Comparison of ENCODE assay signal across 13 cellular contexts in the genomic region with DNA sequence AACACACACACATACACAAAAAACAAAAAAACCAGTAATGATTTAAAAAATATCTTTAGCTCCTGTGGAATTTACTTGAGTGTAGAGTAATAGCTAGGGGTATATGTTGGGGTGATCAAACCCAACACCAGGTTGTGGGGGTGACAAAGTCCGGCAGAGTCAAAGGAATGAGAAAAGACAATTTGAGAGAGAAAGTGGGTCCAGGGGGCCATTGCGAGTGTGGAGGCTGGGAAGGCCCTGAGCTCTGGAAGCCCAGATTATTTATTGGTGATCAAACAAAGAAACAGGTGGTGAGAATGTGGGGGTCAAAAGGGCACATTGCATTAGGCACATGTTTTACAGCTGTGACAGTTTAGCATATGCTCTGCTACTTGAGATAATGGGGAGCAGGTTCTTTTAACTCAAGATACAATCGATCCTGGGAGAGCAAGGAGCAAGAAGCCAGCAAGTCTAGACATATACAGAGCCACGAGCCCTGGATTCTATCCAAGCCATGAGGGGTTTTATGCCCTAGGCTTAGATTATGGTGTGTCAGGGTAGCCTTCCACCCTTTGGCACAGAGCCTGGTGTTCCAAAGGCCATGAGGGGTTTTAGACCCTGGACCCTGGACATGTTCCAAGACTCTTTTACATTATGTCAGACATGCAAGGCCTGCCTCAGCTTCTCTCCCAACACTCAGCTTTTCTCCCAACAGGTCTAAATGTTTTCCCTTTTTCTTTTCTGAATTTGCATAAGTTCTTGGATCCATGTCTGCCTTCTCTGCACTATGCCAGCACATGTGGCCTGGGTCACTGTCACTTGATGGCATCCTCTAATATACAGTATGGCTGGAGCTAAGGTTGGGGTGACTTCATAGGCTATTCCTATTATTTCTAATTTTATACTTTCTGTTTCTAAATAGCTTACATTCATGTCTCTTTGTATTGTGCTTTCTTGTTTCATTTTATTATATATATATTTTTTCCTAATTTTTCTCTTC. TPM values are rescaled to one million over a fixed set of nuclear protein-coding genes. Genes with fewer than 3 reads are reported as not detected.
DNase-seq lines count a peak whose midpoint lies in the region; ATAC-seq and TF ChIP-seq lines count a peak whose summit lies in the region.
"Had no signal": no experiment of that assay in that cellular context is flagged by ENCODE, and none has a peak within 500 bp of the region (broad histone marks: within the 10 kb centered on the region; RNA-seq: fewer than 3 reads in every experiment).

No MANE protein-coding gene starts in this region.

- H3K4me3 Mint-ChIP-seq in GM23338 = no peak overlapping the region
- H3K4me3 Mint-ChIP-seq in activated T-cell treated with anti-CD3 and anti-CD28 coated beads, Interleukin-2, amount 50 U/mL, for 4 hours = no peak overlapping the region
- H3K4me3 Mint-ChIP-seq: CD14-positive monocyte; CD8-positive, alpha-beta T cell had no signal

- peaks cover 5% of the 10 kb centered on the region; the same call in 1 of the 3 replicates for H3K4me1 Mint-ChIP-seq in GM23338
- H3K4me1 Mint-ChIP-seq in activated T-cell treated with anti-CD3 and anti-CD28 coated beads, Interleukin-2, amount 50 U/mL, for 4 hours (ENCODE audit: low read depth) = peaks cover under 1% of the 10 kb centered on the region
- H3K4me1 Mint-ChIP-seq: CD14-positive monocyte had no signal

- no peak overlapping the region for H3K27ac ChIP-seq in GM23338 (ENCODE audit: low read depth)

- no peaks in the 10 kb centered on the region for H3K9me2 ChIP-seq in GM23338 (ENCODE audit: insufficient read depth)

- no peak for TF ChIP-seq POLR2A in GM18505 (IDR thresholded peaks at IDR 0.05; ENCODE audit: borderline replicate concordance, extremely low read depth, insufficient read depth, insufficient read length)

- no peak overlapping the region for H3K27ac Mint-ChIP-seq in GM23338
- H3K27ac Mint-ChIP-seq: CD14-positive monocyte; CD8-positive, alpha-beta T cell had no signal

- no peaks in the 10 kb centered on the region for H4K20me1 ChIP-seq in GM23338 (replicated peaks; ENCODE audit: insufficient read depth)

- no peaks in the 10 kb centered on the region for H3F3A ChIP-seq in GM23338 (replicated peaks; ENCODE audit: low read depth)

- no peak overlapping the region for H3K4me2 ChIP-seq in GM23338

- H3K27me3 ChIP-seq in GM23338 (ENCODE audit: insufficient read depth) = no peaks in the 10 kb centered on the region

- peaks cover 11% of the 10 kb centered on the region for H3K27me3 Mint-ChIP-seq in GM23338 (ENCODE audit: insufficient read depth, low read depth, poor library complexity)
- H3K27me3 Mint-ChIP-seq in activated T-cell treated with anti-CD3 and anti-CD28 coated beads, Interleukin-2, amount 50 U/mL, for 4 hours (ENCODE audit: low read depth) = peaks cover 5% of the 10 kb centered on the region

- H3K4me3 ChIP-seq in GM23338 (no peak overlapping the region), HFF-Myc (replicated peaks; ENCODE audit: low read depth, low read length) (no peak overlapping the region)

- no peak overlapping the region for H2AFZ ChIP-seq in GM23338

- DNase-seq in GM23338 (ENCODE audit: low spot score) = peak; percentile 16
- DNase-seq in HFF-Myc (ENCODE audit: extremely low read depth, low read depth) = peak; percentile 24
- peak; percentile 62 for DNase-seq in left lobe of liver (ENCODE audit: low spot score)
- DNase-seq in activated T-cell treated with anti-CD3 and anti-CD28 coated beads, Interleukin-2, amount 50 U/mL, for 4 hours = no peak
- DNase-seq: CD8-positive, alpha-beta T cell; COR-L47; DMS153; GF-D8; IMR-90; KG1 had no signal

- peaks cover 54% of the 10 kb centered on the region for H3K9me3 Mint-ChIP-seq in GM23338
- peaks cover 8% of the 10 kb centered on the region for H3K9me3 Mint-ChIP-seq in activated T-cell treated with anti-CD3 and anti-CD28 coated beads, Interleukin-2, amount 50 U/mL, for 4 hours

- peaks cover 17% of the 10 kb centered on the region for H3K36me3 Mint-ChIP-seq in GM23338 (ENCODE audit: low read depth)
- no peaks in the 10 kb centered on the region for H3K36me3 Mint-ChIP-seq in activated T-cell treated with anti-CD3 and anti-CD28 coated beads, Interleukin-2, amount 50 U/mL, for 4 hours (ENCODE audit: insufficient read depth)

- no peak for ATAC-seq in GM23338
- ATAC-seq in left lobe of liver = peak; percentile 61
- ATAC-seq in HG03342 (IDR thresholded peaks at IDR 0.05; ENCODE audit: unreplicated experiment) = no peak
- ATAC-seq in GM18505 (IDR thresholded peaks at IDR 0.05; ENCODE audit: unreplicated experiment) = no peak
- ATAC-seq in activated T-cell treated with anti-CD3 and anti-CD28 coated beads, Interleukin-2, amount 50 U/mL, for 4 hours = no peak
- ATAC-seq: CD8-positive, alpha-beta T cell had no signal

- 0 out of 2 replicates have a peak, but pooled peaks cover 6% of the 10 kb centered on the region for H3K36me3 ChIP-seq in GM23338 (ENCODE audit: insufficient read depth)

- H3K4me1 ChIP-seq in GM23338 (ENCODE audit: insufficient read depth) = no peaks in the 10 kb centered on the region

- no peaks in the 10 kb centered on the region for H3K79me2 ChIP-seq in GM23338 (replicated peaks; ENCODE audit: insufficient read depth)

- no peak for TF ChIP-seq CTCF in GM23338 (conservative IDR thresholded peaks at IDR 0.05; ENCODE audit: low read depth in 2 of 2)
- no peak for TF ChIP-seq CTCF in HFF-Myc (IDR thresholded peaks at IDR 0.05; ENCODE audit: low read depth, low read length, missing control alignments)

TF ChIP-seq in GM23338, 12 proteins besides CTCF, POLR2A, EP300 and RAD21 (continues in another document):
- TF ChIP-seq EZH2phosphoT487 (IDR thresholded peaks at IDR 0.05; ENCODE audit: unreplicated experiment) = no peak
- TF ChIP-seq EZH2 (IDR thresholded peaks at IDR 0.05; ENCODE audit: low read depth, unreplicated experiment) = no peak
- no peak for TF ChIP-seq CREB1 (CRISPR knock-in tag; IDR thresholded peaks at IDR 0.05; ENCODE audit: low read depth)
- no peak for TF ChIP-seq ZNF114 (CRISPR knock-in tag; IDR thresholded peaks at IDR 0.05)
- no peak for TF ChIP-seq JUNB (IDR thresholded peaks at IDR 0.05; ENCODE audit: unreplicated experiment)
- no peak for TF ChIP-seq STAT1 (IDR thresholded peaks at IDR 0.05; ENCODE audit: unreplicated experiment)
- TF ChIP-seq, protein P1, sequence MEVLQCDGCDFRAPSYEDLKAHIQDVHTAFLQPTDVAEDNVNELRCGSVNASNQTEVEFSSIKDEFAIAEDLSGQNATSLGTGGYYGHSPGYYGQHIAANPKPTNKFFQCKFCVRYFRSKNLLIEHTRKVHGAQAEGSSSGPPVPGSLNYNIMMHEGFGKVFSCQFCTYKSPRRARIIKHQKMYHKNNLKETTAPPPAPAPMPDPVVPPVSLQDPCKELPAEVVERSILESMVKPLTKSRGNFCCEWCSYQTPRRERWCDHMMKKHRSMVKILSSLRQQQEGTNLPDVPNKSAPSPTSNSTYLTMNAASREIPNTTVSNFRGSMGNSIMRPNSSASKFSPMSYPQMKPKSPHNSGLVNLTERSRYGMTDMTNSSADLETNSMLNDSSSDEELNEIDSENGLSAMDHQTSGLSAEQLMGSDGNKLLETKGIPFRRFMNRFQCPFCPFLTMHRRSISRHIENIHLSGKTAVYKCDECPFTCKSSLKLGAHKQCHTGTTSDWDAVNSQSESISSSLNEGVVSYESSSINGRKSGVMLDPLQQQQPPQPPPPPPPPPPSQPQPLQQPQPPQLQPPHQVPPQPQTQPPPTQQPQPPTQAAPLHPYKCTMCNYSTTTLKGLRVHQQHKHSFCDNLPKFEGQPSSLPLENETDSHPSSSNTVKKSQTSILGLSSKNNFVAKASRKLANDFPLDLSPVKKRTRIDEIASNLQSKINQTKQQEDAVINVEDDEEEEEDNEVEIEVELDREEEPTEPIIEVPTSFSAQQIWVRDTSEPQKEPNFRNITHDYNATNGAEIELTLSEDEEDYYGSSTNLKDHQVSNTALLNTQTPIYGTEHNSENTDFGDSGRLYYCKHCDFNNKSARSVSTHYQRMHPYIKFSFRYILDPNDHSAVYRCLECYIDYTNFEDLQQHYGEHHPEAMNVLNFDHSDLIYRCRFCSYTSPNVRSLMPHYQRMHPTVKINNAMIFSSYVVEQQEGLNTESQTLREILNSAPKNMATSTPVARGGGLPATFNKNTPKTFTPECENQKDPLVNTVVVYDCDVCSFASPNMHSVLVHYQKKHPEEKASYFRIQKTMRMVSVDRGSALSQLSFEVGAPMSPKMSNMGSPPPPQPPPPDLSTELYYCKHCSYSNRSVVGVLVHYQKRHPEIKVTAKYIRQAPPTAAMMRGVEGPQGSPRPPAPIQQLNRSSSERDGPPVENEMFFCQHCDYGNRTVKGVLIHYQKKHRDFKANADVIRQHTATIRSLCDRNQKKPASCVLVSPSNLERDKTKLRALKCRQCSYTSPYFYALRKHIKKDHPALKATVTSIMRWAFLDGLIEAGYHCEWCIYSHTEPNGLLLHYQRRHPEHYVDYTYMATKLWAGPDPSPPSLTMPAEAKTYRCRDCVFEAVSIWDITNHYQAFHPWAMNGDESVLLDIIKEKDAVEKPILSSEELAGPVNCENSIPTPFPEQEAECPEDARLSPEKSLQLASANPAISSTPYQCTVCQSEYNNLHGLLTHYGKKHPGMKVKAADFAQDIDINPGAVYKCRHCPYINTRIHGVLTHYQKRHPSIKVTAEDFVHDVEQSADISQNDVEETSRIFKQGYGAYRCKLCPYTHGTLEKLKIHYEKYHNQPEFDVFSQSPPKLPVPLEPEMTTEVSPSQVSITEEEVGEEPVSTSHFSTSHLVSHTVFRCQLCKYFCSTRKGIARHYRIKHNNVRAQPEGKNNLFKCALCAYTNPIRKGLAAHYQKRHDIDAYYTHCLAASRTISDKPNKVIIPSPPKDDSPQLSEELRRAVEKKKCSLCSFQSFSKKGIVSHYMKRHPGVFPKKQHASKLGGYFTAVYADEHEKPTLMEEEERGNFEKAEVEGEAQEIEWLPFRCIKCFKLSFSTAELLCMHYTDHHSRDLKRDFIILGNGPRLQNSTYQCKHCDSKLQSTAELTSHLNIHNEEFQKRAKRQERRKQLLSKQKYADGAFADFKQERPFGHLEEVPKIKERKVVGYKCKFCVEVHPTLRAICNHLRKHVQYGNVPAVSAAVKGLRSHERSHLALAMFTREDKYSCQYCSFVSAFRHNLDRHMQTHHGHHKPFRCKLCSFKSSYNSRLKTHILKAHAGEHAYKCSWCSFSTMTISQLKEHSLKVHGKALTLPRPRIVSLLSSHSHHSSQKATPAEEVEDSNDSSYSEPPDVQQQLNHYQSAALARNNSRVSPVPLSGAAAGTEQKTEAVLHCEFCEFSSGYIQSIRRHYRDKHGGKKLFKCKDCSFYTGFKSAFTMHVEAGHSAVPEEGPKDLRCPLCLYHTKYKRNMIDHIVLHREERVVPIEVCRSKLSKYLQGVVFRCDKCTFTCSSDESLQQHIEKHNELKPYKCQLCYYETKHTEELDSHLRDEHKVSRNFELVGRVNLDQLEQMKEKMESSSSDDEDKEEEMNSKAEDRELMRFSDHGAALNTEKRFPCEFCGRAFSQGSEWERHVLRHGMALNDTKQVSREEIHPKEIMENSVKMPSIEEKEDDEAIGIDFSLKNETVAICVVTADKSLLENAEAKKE (CRISPR knock-in tag; IDR thresholded peaks at IDR 0.05) = no peak

RNA-seq across cellular contexts. Expression of a gene that starts 48.6 kb away (rescaled TPM):
- total RNA-seq in GM23338 (2014; rRNA removed; shearing (Covaris generic)) = 51.3 and 58.0 TPM in 2 replicates
- polyA plus RNA-seq in GM23338 (2016; fragmentation: Nextera tagmentation; extraction: Ambion mirVana) = 88.7 and 103 TPM in 2 replicates
- 0.70 TPM for total RNA-seq in left lobe of liver
- total RNA-seq in activated T-cell treated with anti-CD3 and anti-CD28 coated beads, Interleukin-2, amount 50 U/mL, for 4 hours = 1 to 10 TPM; 5.4 to 5.7 (median 5.4) TPM
